In genomic region chr4:100391913-100392312, GRCh38 we compare ENCODE assay signal across 12 cellular contexts.
A peak's percentile ranks its signal among the peaks of the same experiment; 100 is the strongest.
DNase-seq lines count a peak whose midpoint lies in the region; ATAC-seq and TF ChIP-seq lines count a peak whose summit lies in the region.
"Had no signal": no experiment of that assay in that cellular context is flagged by ENCODE, and none has a peak within 500 bp of the region (broad histone marks: within the 10 kb centered on the region; RNA-seq: fewer than 3 reads in every experiment).

No MANE protein-coding gene starts in this region.

- DNase-seq in AG20443 (ENCODE audit: low spot score) (peak; percentile 12), RWPE1 (ENCODE audit: low spot score) (peak; percentile 2), fibroblast of the aortic adventitia (ENCODE audit: low read depth) (peak; percentile 37), heart left ventricle (no peak), NCI-H1694 treated with DMSO at 0.1 percent for 48 hours (lab: John Stamatoyannopoulos, UW) (no peak), lower leg skin (ENCODE audit: low spot score in 2 of 2) (no peak), activated gamma-delta T cell treated with Interleukin-2 at 50 U/mL for 16 hours (no peak)
- DNase-seq: BE2C, NCI-H2081 had no signal

- POLR2A ChIA-PET in RWPE1 (lab: Yijun Ruan, JAX; ENCODE audit: low non-redundant PET), result no interaction called here

- peak; percentile 55 for ATAC-seq in HG02884 (IDR thresholded peaks at IDR 0.05; ENCODE audit: unreplicated experiment)
- no peak for ATAC-seq in heart left ventricle
- ATAC-seq: HCT116 had no signal

- intact Hi-C loops in heart left ventricle (cut with DNase I) (no loop called here), lower leg skin (cut with DNase I; ENCODE audit: low total_unique reads) (no loop called here)

- CTCF ChIA-PET in RWPE1 (lab: Yijun Ruan, JAX), result no interaction called here

- TF ChIP-seq CTCF in RWPE1 (conservative IDR thresholded peaks at IDR 0.05; ENCODE audit: low read depth), result no peak
- no peak for TF ChIP-seq CTCF in fibroblast of the aortic adventitia (IDR thresholded peaks at IDR 0.05; ENCODE audit: insufficient read depth, low read length)
- TF ChIP-seq CTCF in heart left ventricle (IDR thresholded peaks at IDR 0.05), result no peak
- no peak for TF ChIP-seq CTCF in lower leg skin (IDR thresholded peaks at IDR 0.05)

- no peaks in the 10 kb centered on the region for H3K4me1 ChIP-seq in heart left ventricle
- H3K4me1 ChIP-seq: BE2C, prostate gland had no signal

- no peak overlapping the region for H3K27ac ChIP-seq in RWPE1
- no peak overlapping the region for H3K27ac ChIP-seq in heart left ventricle
- H3K27ac ChIP-seq: prostate gland had no signal

- WGBS in heart left ventricle, 4 donors, result 82 to 96% (median 90%) methylated on average over 1 of the region's 1 CpG
- 59 to 70% methylated on average over 1 of the region's 1 CpG for WGBS in lower leg skin, 2 donors

- H3K4me3 ChIP-seq in fibroblast of the aortic adventitia (ENCODE audit: low read depth, low read length), result no peak overlapping the region
- no peak overlapping the region for H3K4me3 ChIP-seq in heart left ventricle
- no peak overlapping the region for H3K4me3 ChIP-seq in lower leg skin (ENCODE audit: low read depth, poor library complexity, severe bottlenecking)
- H3K4me3 ChIP-seq: prostate gland had no signal

- no peaks in the 10 kb centered on the region for H3K36me3 ChIP-seq in heart left ventricle
- H3K36me3 ChIP-seq: BE2C, prostate gland had no signal

- no peaks in the 10 kb centered on the region for H3K27me3 ChIP-seq in heart left ventricle
- H3K27me3 ChIP-seq: BE2C had no signal

- no peaks in the 10 kb centered on the region for H3K9me3 ChIP-seq in heart left ventricle
- H3K9me3 ChIP-seq: BE2C, prostate gland had no signal

- TF ChIP-seq POLR2A in heart left ventricle (IDR thresholded peaks at IDR 0.05) (no peak), lower leg skin (IDR thresholded peaks at IDR 0.05) (no peak)

Comparison
In these comparisons a context has a peak if more than half of its experiments do, and no peak if none do; other contexts are left out.
1. DNase-seq: peak in AG20443 (single experiment), RWPE1 (single experiment) and fibroblast of the aortic adventitia (single experiment); none in heart left ventricle (0 of 5), NCI-H1694 treated with DMSO at 0.1 percent for 48 hours (single experiment), lower leg skin (0 of 2) and activated gamma-delta T cell treated with Interleukin-2 at 50 U/mL for 16 hours (single experiment).